ENCODE assay signal across 1 cellular context in the genomic region with DNA sequence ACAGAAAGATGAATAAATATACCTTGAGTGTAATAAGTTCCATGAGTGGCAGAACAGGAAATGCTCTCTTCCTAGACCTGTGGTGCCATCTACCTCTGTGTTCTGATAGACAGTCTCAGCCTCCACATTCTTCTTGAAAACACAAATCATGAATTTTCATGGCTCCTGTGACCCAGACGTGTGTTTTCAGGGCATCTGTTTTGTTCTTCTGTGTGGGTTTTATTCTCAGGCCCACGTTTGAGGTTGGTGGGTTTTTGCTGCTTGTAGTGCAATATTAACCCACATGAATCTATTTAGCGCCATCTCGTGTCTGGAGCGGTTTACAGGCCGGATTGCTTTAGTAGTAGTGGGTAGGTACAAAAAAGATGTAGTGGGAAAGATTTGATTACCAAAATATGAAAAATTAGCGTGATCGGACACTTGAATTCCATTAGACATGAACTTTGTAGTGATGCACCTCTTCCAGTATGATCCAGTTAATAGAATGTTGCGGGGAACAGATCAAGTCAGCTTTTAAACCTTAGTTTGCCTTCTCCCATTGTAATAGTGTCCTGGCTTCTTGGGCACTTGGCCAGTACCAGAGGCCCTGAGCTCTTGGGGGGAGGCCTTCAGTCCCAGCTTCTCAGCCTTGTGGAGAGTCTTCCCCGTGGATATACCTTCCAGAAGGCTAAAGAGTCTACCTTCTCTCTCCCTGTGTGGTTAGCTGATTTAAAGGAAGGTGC.
TF ChIP-seq lines count a peak whose summit lies in the region.

No MANE protein-coding gene starts in this region.

TF ChIP-seq in HEK293, 187 proteins besides CTCF, POLR2A, EP300 and RAD21 (continued from another document):
- TF ChIP-seq KLF7 (tag by site-specific recombination; IDR thresholded peaks at IDR 0.05; ENCODE audit: borderline replicate concordance), result no peak
